8 cellular contexts compared by ENCODE assay signal in the genomic region with DNA sequence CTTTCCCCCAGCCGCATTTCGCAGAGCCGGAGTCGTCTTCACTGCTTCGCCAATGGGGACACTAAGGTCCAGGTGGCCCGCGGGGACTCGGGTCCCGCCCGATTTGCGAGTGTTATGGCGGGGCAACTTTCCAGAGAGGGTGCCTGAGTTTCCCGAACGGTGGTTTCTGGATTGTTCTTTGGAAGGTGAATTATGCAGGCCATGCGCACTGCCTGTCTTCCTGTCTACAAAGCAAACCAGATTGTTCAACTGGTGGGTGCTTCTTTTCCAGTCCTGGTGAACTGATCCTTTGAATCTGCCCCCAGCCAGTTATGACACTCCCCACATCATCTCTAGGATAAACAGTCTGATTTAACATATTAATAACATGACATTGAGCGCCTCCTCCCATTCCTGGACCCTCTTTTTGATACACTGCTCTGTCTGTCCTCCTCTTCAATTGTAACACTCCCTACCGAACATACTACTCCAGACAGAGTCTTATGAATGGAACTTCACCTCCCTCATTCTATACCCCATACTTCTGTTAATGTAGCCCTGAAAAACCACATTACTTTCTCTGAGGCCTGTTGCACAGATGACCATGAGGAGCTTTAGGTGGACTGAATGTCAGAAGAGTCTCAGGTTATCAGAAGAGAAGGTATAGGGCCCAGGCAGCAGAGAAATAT.
DNase-seq lines count a peak whose midpoint lies in the region; ATAC-seq and TF ChIP-seq lines count a peak whose summit lies in the region.

No MANE protein-coding gene starts in this region.

- H3K27me3 ChIP-seq in CD4-positive, CD25-positive, alpha-beta regulatory T cell (ENCODE audit: control insufficient read depth, insufficient read depth, low read length), result no peaks in the 10 kb centered on the region
- H3K27me3 ChIP-seq in right lobe of liver, result no peaks in the 10 kb centered on the region

- no peak overlapping the region for H3K27ac ChIP-seq in CD4-positive, CD25-positive, alpha-beta regulatory T cell (ENCODE audit: insufficient read depth, low read length, poor library complexity, severe bottlenecking)
- peak overlapping the region; percentile 88 to 92 (median 88) for H3K27ac ChIP-seq in right lobe of liver

- no peak for TF ChIP-seq POLR2A in right lobe of liver (IDR thresholded peaks at IDR 0.05)

- peak overlapping the region; percentile 83 to 97 (median 92) for H3K27ac Mint-ChIP-seq in CD4-positive, CD25-positive, alpha-beta regulatory T cell
- H3K27ac Mint-ChIP-seq in type B pancreatic cell, result peak overlapping the region; percentile 86

- peak overlapping the region; percentile 66 for H3K4me3 ChIP-seq in CD4-positive, CD25-positive, alpha-beta regulatory T cell (ENCODE audit: low read depth, low read length)
- H3K4me3 ChIP-seq in right lobe of liver, result peak overlapping the region; percentile 80 to 97 (median 91)

- peaks cover 26% of the 10 kb centered on the region for H3K27me3 Mint-ChIP-seq in CD4-positive, CD25-positive, alpha-beta regulatory T cell
- peaks cover 9% of the 10 kb centered on the region for H3K27me3 Mint-ChIP-seq in type B pancreatic cell

- intact Hi-C loops in right lobe of liver (cut with DNase I), result loop anchor here in 1 of 2 donors (10.0 kb wide), 1 partner anchor 284 kb away; no protein-coding TSS in a partner anchor

- H3K9me3 ChIP-seq in CD4-positive, CD25-positive, alpha-beta regulatory T cell (ENCODE audit: control insufficient read depth in 2 of 2, low read length in 2 of 2), result no peaks in the 10 kb centered on the region
- no peaks in the 10 kb centered on the region for H3K9me3 ChIP-seq in right lobe of liver

- TF ChIP-seq CTCF in right lobe of liver (IDR thresholded peaks at IDR 0.05), result no peak
- no peak for TF ChIP-seq CTCF in type B pancreatic cell (conservative IDR thresholded peaks at IDR 0.05)

- 75% methylated on average over 1 of the region's 17 CpGs for WGBS in right lobe of liver (ENCODE audit: insufficient coverage, low coverage, low lambda C conversion rate, missing lambda C conversion rate)

- DNase-seq in CD4-positive, CD25-positive, alpha-beta regulatory T cell, result no peak
- DNase-seq in HT-29 (ENCODE audit: low spot score) (peak; percentile 78), amniotic epithelial cell (ENCODE audit: low read depth) (peak; percentile 39), right lobe of liver (no peak), type B pancreatic cell (ENCODE audit: extremely low spot score, unreplicated experiment) (no peak), activated gamma-delta T cell treated with Interleukin-2 at 50 U/mL for 16 hours (no peak), left lobe of liver (ENCODE audit: low spot score) (no peak)

- ATAC-seq in CD4-positive, CD25-positive, alpha-beta regulatory T cell (ENCODE audit: low read depth in 2 of 2), result no peak
- peak in 3 of 4 donors; percentile 14 to 29 (median 17) for ATAC-seq in right lobe of liver
- ATAC-seq in left lobe of liver, result no peak
- ATAC-seq in HG03565 (IDR thresholded peaks at IDR 0.05; ENCODE audit: unreplicated experiment), result no peak

- peaks cover 0 to 2% (median 0%) of the 10 kb centered on the region in 7 donors for H3K9me3 Mint-ChIP-seq in CD4-positive, CD25-positive, alpha-beta regulatory T cell
- peaks cover 4% of the 10 kb centered on the region for H3K9me3 Mint-ChIP-seq in type B pancreatic cell

- H3K4me1 ChIP-seq in CD4-positive, CD25-positive, alpha-beta regulatory T cell (ENCODE audit: control insufficient read depth, insufficient read depth, low read length, poor library complexity, severe bottlenecking), result peaks cover 14% of the 10 kb centered on the region
- H3K4me1 ChIP-seq in right lobe of liver, result peaks cover 0 to 6% (median 0%) of the 10 kb centered on the region in 4 donors

- peaks cover 11 to 39% (median 25%) of the 10 kb centered on the region in 4 donors for H3K4me1 Mint-ChIP-seq in CD4-positive, CD25-positive, alpha-beta regulatory T cell
- peaks cover 6% of the 10 kb centered on the region for H3K4me1 Mint-ChIP-seq in type B pancreatic cell (ENCODE audit: unreplicated experiment)

- peak overlapping the region; percentile 91 to 96 (median 94) for H3K4me3 Mint-ChIP-seq in CD4-positive, CD25-positive, alpha-beta regulatory T cell
- H3K4me3 Mint-ChIP-seq in type B pancreatic cell, result peak overlapping the region; percentile 85

- H3K36me3 Mint-ChIP-seq in CD4-positive, CD25-positive, alpha-beta regulatory T cell, result no peaks in the 10 kb centered on the region
- no peaks in the 10 kb centered on the region for H3K36me3 Mint-ChIP-seq in type B pancreatic cell

- no peaks in the 10 kb centered on the region for H3K36me3 ChIP-seq in CD4-positive, CD25-positive, alpha-beta regulatory T cell (ENCODE audit: control insufficient read depth, insufficient read depth, low read length)
- no peaks in the 10 kb centered on the region for H3K36me3 ChIP-seq in right lobe of liver

Comparison
In these comparisons a context has a peak if more than half of its experiments do, and no peak if none do; other contexts are left out.
1. ATAC-seq: peak in right lobe of liver (3 of 4); none in CD4-positive, CD25-positive, alpha-beta regulatory T cell (0 of 2), left lobe of liver (single experiment) and HG03565 (single experiment).
2. DNase-seq: peak in HT-29 (single experiment) and amniotic epithelial cell (single experiment); none in CD4-positive, CD25-positive, alpha-beta regulatory T cell (0 of 3), right lobe of liver (0 of 3), type B pancreatic cell (single experiment), activated gamma-delta T cell treated with Interleukin-2 at 50 U/mL for 16 hours (single experiment) and left lobe of liver (single experiment).